In genomic region chr12:104505095-104505819, GRCh38 we compare ENCODE assay signal across 8 cellular contexts. TPM values are rescaled to one million over a fixed set of nuclear protein-coding genes. Genes with fewer than 3 reads are reported as not detected.
DNase-seq lines count a peak whose midpoint lies in the region; ATAC-seq and TF ChIP-seq lines count a peak whose summit lies in the region.

No MANE protein-coding gene starts in this region.

- intact Hi-C loops in Right ventricle myocardium inferior (cut with DNase I), result loop anchor here (5.0 kb wide), 1 partner anchor 48 kb away; the partner anchor contains the start of gene CHST11

- DNase-seq in LNCaP clone FGC (ENCODE audit: low read depth) (peak; percentile 68), left kidney (ENCODE audit: low read depth, low spot score) (peak; percentile 28), Peyer's patch (no peak), Right ventricle myocardium inferior (ENCODE audit: missing footprints) (no peak), pons (ENCODE audit: low spot score) (no peak)
- no peak for DNase-seq in activated CD4-positive, alpha-beta T cell treated with anti-CD3 and anti-CD28 coated beads for 48 hours

- no peak for TF ChIP-seq POLR2A in Peyer's patch (IDR thresholded peaks at IDR 0.05)

- ATAC-seq in GM18858 (IDR thresholded peaks at IDR 0.05; ENCODE audit: unreplicated experiment) (peak; percentile 89), Right ventricle myocardium inferior (no peak)

- H3K36me3 ChIP-seq in HEK293 (ENCODE audit: control insufficient read depth in 2 of 2, insufficient read depth in 1 of 2, low read length in 2 of 2) (no peaks in the 10 kb centered on the region), Peyer's patch (no peaks in the 10 kb centered on the region)

- no peaks in the 10 kb centered on the region for H3K27me3 ChIP-seq in Peyer's patch

- CTCF ChIA-PET in HEK293 (lab: Yijun Ruan, JAX), result no interaction called here

- H3K9me3 ChIP-seq in HEK293 (ENCODE audit: control insufficient read depth, insufficient read depth, low read depth, low read length) (no peaks in the 10 kb centered on the region), Peyer's patch (no peaks in the 10 kb centered on the region)

- TF ChIP-seq CTCF in HEK293 (tag by site-specific recombination; IDR thresholded peaks at IDR 0.05) (no peak), LNCaP clone FGC (IDR thresholded peaks at IDR 0.05; ENCODE audit: control insufficient read depth, extremely low read depth, insufficient read depth) (no peak), Peyer's patch (IDR thresholded peaks at IDR 0.05) (no peak)

- H3K27ac ChIP-seq in HEK293 (ENCODE audit: extremely low read depth, low read depth, low read length) (no peak overlapping the region), Peyer's patch (peak overlapping the region in 1 of 4 donors; percentile 25)

- H3K4me3 ChIP-seq in HEK293 (ENCODE audit: low read depth, low read length) (no peak overlapping the region), LNCaP clone FGC (ENCODE audit: low read depth, low read length) (no peak overlapping the region), Peyer's patch (no peak overlapping the region)

- peaks cover 18% of the 10 kb centered on the region for H3K4me1 ChIP-seq in HEK293 (ENCODE audit: control insufficient read depth, insufficient read depth, low read length)
- peaks cover 0 to 20% (median 8%) of the 10 kb centered on the region in 4 donors for H3K4me1 ChIP-seq in Peyer's patch

- POLR2A ChIA-PET in HEK293 (lab: Yijun Ruan, JAX), result interaction anchor here (1.1 to 1.4 kb wide), 3 partner anchors 11 to 47 kb away, joined by 3 to 5 read pairs (median 3); no protein-coding TSS in a partner anchor

TF ChIP-seq in HEK293, 187 proteins besides CTCF, POLR2A, EP300 and RAD21 (continues in another document):
- TF ChIP-seq ZNF16 (tag by site-specific recombination; IDR thresholded peaks at IDR 0.05; ENCODE audit: low read depth) (no peak), ZSCAN18 (tag by site-specific recombination; IDR thresholded peaks at IDR 0.05) (no peak), ZNF623 (tag by site-specific recombination; IDR thresholded peaks at IDR 0.05) (no peak), ZNF10 (tag by site-specific recombination; IDR thresholded peaks at IDR 0.05) (no peak), ZFP37 (tag by site-specific recombination; IDR thresholded peaks at IDR 0.05) (no peak), ZNF514 (tag by site-specific recombination; IDR thresholded peaks at IDR 0.05) (no peak), SETDB1 (IDR thresholded peaks at IDR 0.05; ENCODE audit: insufficient read length, low read length) (no peak), ZNF174 (tag by site-specific recombination; IDR thresholded peaks at IDR 0.05) (no peak), HOXC10 (CRISPR knock-in tag; IDR thresholded peaks at IDR 0.05) (no peak), ZFHX2 (tag by site-specific recombination; conservative IDR thresholded peaks at IDR 0.05) (no peak; the same call in 1 of the 2 replicates), ZNF112 (tag by site-specific recombination; IDR thresholded peaks at IDR 0.05) (no peak), ZNF114 (tag by site-specific recombination; IDR thresholded peaks at IDR 0.05) (no peak)
- TF ChIP-seq, protein P1, sequence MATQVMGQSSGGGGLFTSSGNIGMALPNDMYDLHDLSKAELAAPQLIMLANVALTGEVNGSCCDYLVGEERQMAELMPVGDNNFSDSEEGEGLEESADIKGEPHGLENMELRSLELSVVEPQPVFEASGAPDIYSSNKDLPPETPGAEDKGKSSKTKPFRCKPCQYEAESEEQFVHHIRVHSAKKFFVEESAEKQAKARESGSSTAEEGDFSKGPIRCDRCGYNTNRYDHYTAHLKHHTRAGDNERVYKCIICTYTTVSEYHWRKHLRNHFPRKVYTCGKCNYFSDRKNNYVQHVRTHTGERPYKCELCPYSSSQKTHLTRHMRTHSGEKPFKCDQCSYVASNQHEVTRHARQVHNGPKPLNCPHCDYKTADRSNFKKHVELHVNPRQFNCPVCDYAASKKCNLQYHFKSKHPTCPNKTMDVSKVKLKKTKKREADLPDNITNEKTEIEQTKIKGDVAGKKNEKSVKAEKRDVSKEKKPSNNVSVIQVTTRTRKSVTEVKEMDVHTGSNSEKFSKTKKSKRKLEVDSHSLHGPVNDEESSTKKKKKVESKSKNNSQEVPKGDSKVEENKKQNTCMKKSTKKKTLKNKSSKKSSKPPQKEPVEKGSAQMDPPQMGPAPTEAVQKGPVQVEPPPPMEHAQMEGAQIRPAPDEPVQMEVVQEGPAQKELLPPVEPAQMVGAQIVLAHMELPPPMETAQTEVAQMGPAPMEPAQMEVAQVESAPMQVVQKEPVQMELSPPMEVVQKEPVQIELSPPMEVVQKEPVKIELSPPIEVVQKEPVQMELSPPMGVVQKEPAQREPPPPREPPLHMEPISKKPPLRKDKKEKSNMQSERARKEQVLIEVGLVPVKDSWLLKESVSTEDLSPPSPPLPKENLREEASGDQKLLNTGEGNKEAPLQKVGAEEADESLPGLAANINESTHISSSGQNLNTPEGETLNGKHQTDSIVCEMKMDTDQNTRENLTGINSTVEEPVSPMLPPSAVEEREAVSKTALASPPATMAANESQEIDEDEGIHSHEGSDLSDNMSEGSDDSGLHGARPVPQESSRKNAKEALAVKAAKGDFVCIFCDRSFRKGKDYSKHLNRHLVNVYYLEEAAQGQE (tag by site-specific recombination; IDR thresholded peaks at IDR 0.05), result no peak
- TF ChIP-seq, protein P2, sequence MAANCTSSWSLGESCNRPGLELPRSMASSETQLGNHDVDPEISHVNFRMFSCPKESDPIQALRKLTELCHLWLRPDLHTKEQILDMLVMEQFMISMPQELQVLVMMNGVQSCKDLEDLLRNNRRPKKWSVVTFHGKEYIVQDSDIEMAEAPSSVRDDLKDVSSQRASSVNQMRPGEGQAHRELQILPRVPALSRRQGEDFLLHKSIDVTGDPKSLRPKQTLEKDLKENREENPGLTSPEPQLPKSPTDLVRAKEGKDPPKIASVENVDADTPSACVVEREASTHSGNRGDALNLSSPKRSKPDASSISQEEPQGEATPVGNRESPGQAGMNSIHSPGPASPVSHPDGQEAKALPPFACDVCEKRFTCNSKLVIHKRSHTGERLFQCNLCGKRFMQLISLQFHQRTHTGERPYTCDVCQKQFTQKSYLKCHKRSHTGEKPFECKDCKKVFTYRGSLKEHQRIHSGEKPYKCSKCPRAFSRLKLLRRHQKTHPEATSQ (tag by site-specific recombination; IDR thresholded peaks at IDR 0.05), result no peak
- TF ChIP-seq, protein P3, sequence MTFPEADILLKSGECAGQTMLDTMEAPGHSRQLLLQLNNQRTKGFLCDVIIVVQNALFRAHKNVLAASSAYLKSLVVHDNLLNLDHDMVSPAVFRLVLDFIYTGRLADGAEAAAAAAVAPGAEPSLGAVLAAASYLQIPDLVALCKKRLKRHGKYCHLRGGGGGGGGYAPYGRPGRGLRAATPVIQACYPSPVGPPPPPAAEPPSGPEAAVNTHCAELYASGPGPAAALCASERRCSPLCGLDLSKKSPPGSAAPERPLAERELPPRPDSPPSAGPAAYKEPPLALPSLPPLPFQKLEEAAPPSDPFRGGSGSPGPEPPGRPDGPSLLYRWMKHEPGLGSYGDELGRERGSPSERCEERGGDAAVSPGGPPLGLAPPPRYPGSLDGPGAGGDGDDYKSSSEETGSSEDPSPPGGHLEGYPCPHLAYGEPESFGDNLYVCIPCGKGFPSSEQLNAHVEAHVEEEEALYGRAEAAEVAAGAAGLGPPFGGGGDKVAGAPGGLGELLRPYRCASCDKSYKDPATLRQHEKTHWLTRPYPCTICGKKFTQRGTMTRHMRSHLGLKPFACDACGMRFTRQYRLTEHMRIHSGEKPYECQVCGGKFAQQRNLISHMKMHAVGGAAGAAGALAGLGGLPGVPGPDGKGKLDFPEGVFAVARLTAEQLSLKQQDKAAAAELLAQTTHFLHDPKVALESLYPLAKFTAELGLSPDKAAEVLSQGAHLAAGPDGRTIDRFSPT (tag by site-specific recombination; IDR thresholded peaks at IDR 0.05), result no peak
- TF ChIP-seq, protein P4, sequence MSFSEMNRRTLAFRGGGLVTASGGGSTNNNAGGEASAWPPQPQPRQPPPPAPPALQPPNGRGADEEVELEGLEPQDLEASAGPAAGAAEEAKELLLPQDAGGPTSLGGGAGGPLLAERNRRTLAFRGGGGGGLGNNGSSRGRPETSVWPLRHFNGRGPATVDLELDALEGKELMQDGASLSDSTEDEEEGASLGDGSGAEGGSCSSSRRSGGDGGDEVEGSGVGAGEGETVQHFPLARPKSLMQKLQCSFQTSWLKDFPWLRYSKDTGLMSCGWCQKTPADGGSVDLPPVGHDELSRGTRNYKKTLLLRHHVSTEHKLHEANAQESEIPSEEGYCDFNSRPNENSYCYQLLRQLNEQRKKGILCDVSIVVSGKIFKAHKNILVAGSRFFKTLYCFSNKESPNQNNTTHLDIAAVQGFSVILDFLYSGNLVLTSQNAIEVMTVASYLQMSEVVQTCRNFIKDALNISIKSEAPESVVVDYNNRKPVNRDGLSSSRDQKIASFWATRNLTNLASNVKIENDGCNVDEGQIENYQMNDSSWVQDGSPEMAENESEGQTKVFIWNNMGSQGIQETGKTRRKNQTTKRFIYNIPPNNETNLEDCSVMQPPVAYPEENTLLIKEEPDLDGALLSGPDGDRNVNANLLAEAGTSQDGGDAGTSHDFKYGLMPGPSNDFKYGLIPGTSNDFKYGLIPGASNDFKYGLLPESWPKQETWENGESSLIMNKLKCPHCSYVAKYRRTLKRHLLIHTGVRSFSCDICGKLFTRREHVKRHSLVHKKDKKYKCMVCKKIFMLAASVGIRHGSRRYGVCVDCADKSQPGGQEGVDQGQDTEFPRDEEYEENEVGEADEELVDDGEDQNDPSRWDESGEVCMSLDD (tag by site-specific recombination; IDR thresholded peaks at IDR 0.05), result no peak

RNA-seq across cellular contexts. Expression of gene CHST11, which starts 48.5 kb away (rescaled TPM):
- 100 to 1,000 TPM in 1 of 4 donors, 10 to 100 TPM in 2, 1 to 10 TPM in 1; 9.9 to 119 (median 15.6) TPM for total RNA-seq in Peyer's patch
- 3.7 TPM for total RNA-seq in Right ventricle myocardium inferior

Comparison
In these comparisons a context has a peak if more than half of its experiments do, and no peak if none do; other contexts are left out.
1. DNase-seq: peak in LNCaP clone FGC (single experiment) and left kidney (single experiment); none in Peyer's patch (0 of 3), activated CD4-positive, alpha-beta T cell treated with anti-CD3 and anti-CD28 coated beads for 48 hours (single experiment), Right ventricle myocardium inferior (single experiment) and pons (single experiment).